Comparison of ENCODE assay signal across 20 cellular contexts in the genomic region with DNA sequence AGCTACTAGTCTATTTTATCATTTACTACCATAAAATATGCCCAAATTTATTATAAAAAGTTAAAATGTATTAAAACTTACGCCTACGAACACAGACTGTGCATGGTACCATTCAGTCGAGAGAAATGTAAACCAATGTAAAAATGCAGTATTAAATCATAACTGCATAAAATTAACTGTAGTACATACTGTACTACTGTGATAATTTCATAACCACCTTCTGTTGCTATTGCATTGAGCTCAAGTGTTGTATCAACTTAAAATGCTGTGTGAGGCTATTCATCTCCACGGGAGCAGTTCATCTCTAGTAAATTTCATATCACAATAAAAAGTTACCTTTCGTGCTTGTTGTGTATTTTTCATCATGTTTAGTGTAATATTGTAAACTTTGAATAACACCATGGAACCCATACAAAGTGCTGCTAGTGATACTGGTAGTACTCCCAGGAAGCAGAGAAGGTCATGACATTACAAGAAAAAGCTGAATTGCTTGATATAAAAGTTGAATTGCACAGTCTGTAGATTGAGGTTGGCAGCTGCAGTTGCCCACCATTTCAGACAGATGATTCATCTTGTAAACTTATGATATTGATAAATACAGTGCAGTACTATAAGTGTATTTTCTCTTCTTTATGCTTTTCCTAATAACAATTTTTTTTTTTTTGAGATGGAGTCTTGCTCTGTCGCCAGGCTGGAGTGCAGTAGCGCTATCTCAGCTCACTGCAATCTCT.
"Had no signal": no experiment of that assay in that cellular context is flagged by ENCODE, and none has a peak within 500 bp of the region (broad histone marks: within the 10 kb centered on the region; RNA-seq: fewer than 3 reads in every experiment).

No MANE protein-coding gene starts in this region.

- ATAC-seq: activated CD4-positive, CD25-positive, alpha-beta regulatory T cell treated with anti-CD3 and anti-CD28 coated beads, Interleukin-2, amount 50 U/mL, for 24 hours; foreskin keratinocyte; psoas muscle; right lobe of liver had no signal

- H3K4me3 ChIP-seq: breast epithelium, dorsolateral prefrontal cortex, left ventricle myocardium inferior, psoas muscle, right lobe of liver, testis had no signal

- H3K27ac Mint-ChIP-seq: activated naive CD8-positive, alpha-beta T cell; nephron; stimulated activated naive CD8-positive, alpha-beta T cell treated with anti-CD3 and anti-CD28 coated beads, Interleukin-15, Interleukin-2, amounts not matched to agents 100 ng/mL and 50 ng/mL, for 24 hours; T-helper 2 cell treated with Interferon-gamma antibody and Interleukin-4, amounts not matched to agents 5 μg/mL and 100 μg/mL, for 36 hours had no signal

- H3K4me3 Mint-ChIP-seq: activated naive CD8-positive, alpha-beta T cell; nephron; stimulated activated naive CD8-positive, alpha-beta T cell treated with anti-CD3 and anti-CD28 coated beads, Interleukin-15, Interleukin-2, amounts not matched to agents 100 ng/mL and 50 ng/mL, for 24 hours; T-helper 2 cell treated with Interferon-gamma antibody and Interleukin-4, amounts not matched to agents 5 μg/mL and 100 μg/mL, for 36 hours had no signal

- DNase-seq: activated gamma-delta T cell; activated T-cell treated with anti-CD3 and anti-CD28 coated beads, Interleukin-2, amount 50 U/mL, for 1 hour; dorsolateral prefrontal cortex; foreskin keratinocyte; left ventricle myocardium inferior; mesendoderm; occipital lobe; psoas muscle; right lobe of liver; stimulated activated CD4-positive, alpha-beta T cell treated with anti-CD3 and anti-CD28 coated beads, Interleukin-2, amount 100 ng/mL, for 48 hours; stimulated activated CD8-positive, alpha-beta memory T cell treated with anti-CD3 and anti-CD28 coated beads, Interleukin-4, amount 100 ng/mL, for 48 hours; testis had no signal

- H3K9me3 ChIP-seq: breast epithelium, left ventricle myocardium inferior, psoas muscle, right lobe of liver, testis had no signal

- H3K27ac ChIP-seq: breast epithelium, dorsolateral prefrontal cortex, foreskin keratinocyte, left ventricle myocardium inferior, psoas muscle, right lobe of liver, testis had no signal

- H3K36me3 Mint-ChIP-seq: activated naive CD8-positive, alpha-beta T cell had no signal

- H3K4me1 ChIP-seq: left ventricle myocardium inferior, right lobe of liver, testis had no signal

- H3K9me3 Mint-ChIP-seq: nephron; stimulated activated naive CD8-positive, alpha-beta T cell treated with anti-CD3 and anti-CD28 coated beads, Interleukin-15, Interleukin-2, amounts not matched to agents 100 ng/mL and 50 ng/mL, for 24 hours; T-helper 2 cell treated with Interferon-gamma antibody and Interleukin-4, amounts not matched to agents 5 μg/mL and 100 μg/mL, for 36 hours had no signal

- H3K4me1 Mint-ChIP-seq: nephron had no signal

- FAIRE-seq: keratinocyte, urothelium cell line had no signal

- H3K27me3 ChIP-seq: breast epithelium, dorsolateral prefrontal cortex, foreskin keratinocyte, right lobe of liver, testis had no signal

- H3K36me3 ChIP-seq: breast epithelium, left ventricle myocardium inferior, right lobe of liver had no signal
